In genomic region chr14:25570483-25570882, GRCh38 we compare ENCODE assay signal across 17 cellular contexts.
A peak's percentile ranks its signal among the peaks of the same experiment; 100 is the strongest.
DNase-seq lines count a peak whose midpoint lies in the region; ATAC-seq and FAIRE-seq lines count a peak whose summit lies in the region.
"Had no signal": no experiment of that assay in that cellular context is flagged by ENCODE, and none has a peak within 500 bp of the region (broad histone marks: within the 10 kb centered on the region; RNA-seq: fewer than 3 reads in every experiment).

No MANE protein-coding gene starts in this region.

- no peaks in the 10 kb centered on the region for H3K4me1 ChIP-seq in neuronal stem cell (ENCODE audit: control insufficient read depth in 2 of 2, insufficient read depth in 1 of 2, low read depth in 1 of 2, low read length in 2 of 2)
- H3K4me1 ChIP-seq: Caco-2 had no signal

- H2BK15ac ChIP-seq in neuronal stem cell (ENCODE audit: low read length), result no peak overlapping the region

- H3K18ac ChIP-seq in neuronal stem cell (ENCODE audit: low read length), result no peak overlapping the region

- WGBS in neuronal stem cell (ENCODE audit: extremely low coverage in 2 of 2, insufficient read length in 2 of 2, insufficient replicate concordance in 1 of 2), 2 donors, result no CpG with 5 or more reads among the region's 4 CpGs

- H2BK120ac ChIP-seq in neuronal stem cell (ENCODE audit: low read depth, low read length), result no peak overlapping the region

- ATAC-seq in HG03442 (IDR thresholded peaks at IDR 0.05; ENCODE audit: unreplicated experiment), result no peak
- ATAC-seq in HG03159 (IDR thresholded peaks at IDR 0.05; ENCODE audit: unreplicated experiment), result no peak
- ATAC-seq: CD8-positive, alpha-beta T cell had no signal

- H2AFZ ChIP-seq in neuronal stem cell (ENCODE audit: low read length), result no peak overlapping the region
- H2AFZ ChIP-seq: GM23248 had no signal

- H2AK5ac ChIP-seq in neuronal stem cell (ENCODE audit: low read depth, low read length), result no peak overlapping the region

- H3K4me2 ChIP-seq in neuronal stem cell (ENCODE audit: insufficient read depth, low read length, poor library complexity, severe bottlenecking), result no peak overlapping the region

- no peak overlapping the region for H3K23ac ChIP-seq in neuronal stem cell (ENCODE audit: low read depth, low read length, poor library complexity)

- no peaks in the 10 kb centered on the region for H3K27me3 ChIP-seq in neuronal stem cell (ENCODE audit: control insufficient read depth in 3 of 3, insufficient read depth in 3 of 3, low read depth in 1 of 3, low read length in 3 of 3)

- H2BK12ac ChIP-seq in neuronal stem cell (ENCODE audit: low read length), result no peak overlapping the region

- DNase-seq in NCI-H345 (lab: John Stamatoyannopoulos, UW) (peak; percentile 47), NCI-H345 treated with DMSO at 0.1 percent for 48 hours (lab: John Stamatoyannopoulos, UW; ENCODE audit: unreplicated experiment) (no peak), NCI-H1105 (lab: John Stamatoyannopoulos, UW) (peak; percentile 56), NCI-H446 treated with DMSO at 0.1 percent for 48 hours (lab: John Stamatoyannopoulos, UW) (peak; percentile 24), neuronal stem cell (ENCODE audit: low spot score) (no peak), frontal cortex (ENCODE audit: low spot score in 2 of 2) (no peak)
- DNase-seq: Caco-2; CD8-positive, alpha-beta T cell; EL; GM23248; H7 had no signal

- H3K9ac ChIP-seq in neuronal stem cell (ENCODE audit: low read depth, low read length, poor library complexity), result no peak overlapping the region
- H3K9ac ChIP-seq: GM23248 had no signal

- no peak for FAIRE-seq in frontal cortex (lab: Jason Lieb, UNC)
- FAIRE-seq: G401.6, GM12891 had no signal

- H3K9me3 ChIP-seq in neuronal stem cell (replicated peaks in 1 of 2; ENCODE audit: control insufficient read depth in 2 of 2, insufficient read depth in 1 of 2, low read depth in 1 of 2, low read length in 2 of 2), result peaks cover 0 to 2% of the 10 kb centered on the region in 2 donors
- H3K9me3 ChIP-seq: Caco-2 had no signal

- no peak overlapping the region for H3K27ac ChIP-seq in neuronal stem cell (replicated peaks; ENCODE audit: low read length)
- H3K27ac ChIP-seq: 22Rv1, GM23248, HL-60 had no signal

- H3K4me3 ChIP-seq in neuronal stem cell (ENCODE audit: low read length in 2 of 2), result no peak overlapping the region
- H3K4me3 ChIP-seq: GM23248 had no signal

- no peaks in the 10 kb centered on the region for H3K36me3 ChIP-seq in neuronal stem cell (replicated peaks in 1 of 2; ENCODE audit: control insufficient read depth in 2 of 2, insufficient read depth in 2 of 2, low read length in 2 of 2)

- H3K14ac ChIP-seq in neuronal stem cell (ENCODE audit: low read length), result peak overlapping the region; percentile 38

- H2BK5ac ChIP-seq in neuronal stem cell (ENCODE audit: low read length), result no peak overlapping the region

- H4K8ac ChIP-seq in neuronal stem cell (ENCODE audit: low read depth, low read length), result no peak overlapping the region

- no peak overlapping the region for H3K4ac ChIP-seq in neuronal stem cell (ENCODE audit: low read length)

- no peaks in the 10 kb centered on the region for H3K79me1 ChIP-seq in neuronal stem cell (ENCODE audit: low read depth, low read length)

- no peak overlapping the region for H4K91ac ChIP-seq in neuronal stem cell (ENCODE audit: low read depth, low read length, poor library complexity)

Comparison
In these comparisons a context has a peak if more than half of its experiments do, and no peak if none do; other contexts are left out.
1. DNase-seq: peak in NCI-H345 (single experiment), NCI-H1105 (single experiment) and NCI-H446 treated with DMSO at 0.1 percent for 48 hours (single experiment); none in NCI-H345 treated with DMSO at 0.1 percent for 48 hours (single experiment), neuronal stem cell (single experiment) and frontal cortex (0 of 2).